In the genomic region with DNA sequence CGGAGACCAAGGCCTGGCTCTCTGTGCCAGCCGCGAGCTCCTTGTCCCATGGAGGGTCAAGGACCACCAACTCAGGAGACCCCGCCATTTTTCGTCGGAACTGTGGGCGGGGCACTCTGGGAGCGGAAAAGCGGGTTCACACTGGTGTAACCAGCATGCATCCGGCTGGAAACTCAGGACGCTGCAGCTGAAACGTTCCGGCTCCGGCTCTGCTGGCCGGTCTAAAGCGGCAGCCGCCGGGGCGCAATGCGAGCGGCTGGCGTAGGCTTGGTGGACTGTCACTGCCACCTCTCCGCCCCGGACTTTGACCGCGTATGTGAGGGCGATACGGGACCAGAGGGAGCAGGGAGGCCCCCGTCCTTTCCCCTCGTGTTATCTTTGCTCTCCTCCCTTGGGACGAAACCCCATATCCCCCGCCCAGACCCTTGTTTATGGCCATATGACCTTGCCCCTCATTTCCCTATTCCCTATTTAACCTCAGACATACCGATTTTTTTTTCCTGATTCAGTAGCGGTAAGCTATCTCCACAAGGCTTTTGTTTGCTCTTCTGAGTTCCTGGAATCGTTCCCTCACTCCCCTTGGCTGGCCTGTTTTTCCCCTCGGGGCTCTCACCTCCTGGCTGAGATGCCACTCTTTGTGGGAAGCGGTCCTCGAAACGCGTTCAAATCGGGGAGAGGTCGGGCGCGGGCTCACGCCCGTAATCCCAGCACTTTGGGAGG, we compare ENCODE assay signal across 8 cellular contexts. TPM values are rescaled to one million over a fixed set of nuclear protein-coding genes. Genes with fewer than 3 reads are reported as not detected.
DNase-seq lines count a peak whose midpoint lies in the region; ATAC-seq and TF ChIP-seq lines count a peak whose summit lies in the region.

A gene with protein sequence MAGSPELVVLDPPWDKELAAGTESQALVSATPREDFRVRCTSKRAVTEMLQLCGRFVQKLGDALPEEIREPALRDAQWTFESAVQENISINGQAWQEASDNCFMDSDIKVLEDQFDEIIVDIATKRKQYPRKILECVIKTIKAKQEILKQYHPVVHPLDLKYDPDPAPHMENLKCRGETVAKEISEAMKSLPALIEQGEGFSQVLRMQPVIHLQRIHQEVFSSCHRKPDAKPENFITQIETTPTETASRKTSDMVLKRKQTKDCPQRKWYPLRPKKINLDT (minus strand): TSS at position 102 of the 720 bp plus-strand sequence. CDS start 14 bp downstream, at position 88.
A gene with protein sequence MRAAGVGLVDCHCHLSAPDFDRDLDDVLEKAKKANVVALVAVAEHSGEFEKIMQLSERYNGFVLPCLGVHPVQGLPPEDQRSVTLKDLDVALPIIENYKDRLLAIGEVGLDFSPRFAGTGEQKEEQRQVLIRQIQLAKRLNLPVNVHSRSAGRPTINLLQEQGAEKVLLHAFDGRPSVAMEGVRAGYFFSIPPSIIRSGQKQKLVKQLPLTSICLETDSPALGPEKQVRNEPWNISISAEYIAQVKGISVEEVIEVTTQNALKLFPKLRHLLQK (plus strand): TSS at position 219 of the 720 bp plus-strand sequence. CDS start 28 bp downstream, at position 247.

- no peaks in the 10 kb centered on the region for H3K9me3 Mint-ChIP-seq in activated T-helper 17 cell treated with anti-CD3 and anti-CD28 coated beads, Interleukin-2, amount 50 U/mL, for 72 hours
- H3K9me3 Mint-ChIP-seq in naive thymus-derived CD8-positive, alpha-beta T cell = no peaks in the 10 kb centered on the region
- peaks cover 5 to 9% of the 10 kb centered on the region in 2 donors for H3K9me3 Mint-ChIP-seq in stimulated activated naive B cell treated with anti-CD40 and anti-IgM and Interleukin-4, amounts not matched to agents 10 μg/mL and 1 μg/mL and 100 μg/mL, for 72 hours

- peak within 1 kb of the TSS; percentile 98 for H3K4me3 ChIP-seq in fibroblast of mammary gland (ENCODE audit: control insufficient read depth, low read depth, low read length)

- ATAC-seq in activated T-helper 17 cell treated with anti-CD3 and anti-CD28 coated beads, Interleukin-2, amount 50 U/mL, for 72 hours (replicated peaks) = peak; percentile 91
- peak; percentile 87 for ATAC-seq in naive thymus-derived CD8-positive, alpha-beta T cell
- peak; percentile 80 to 83 for ATAC-seq in stimulated activated naive B cell treated with anti-CD40 and anti-IgM and Interleukin-4, amounts not matched to agents 10 μg/mL and 1 μg/mL and 100 μg/mL, for 72 hours (replicated peaks)

- TF ChIP-seq CTCF in fibroblast of mammary gland (conservative IDR thresholded peaks at IDR 0.05; ENCODE audit: control insufficient read depth, insufficient read depth, low read depth, low read length) = no peak

- DNase-seq in EH (ENCODE audit: low read depth) = peak; percentile 89
- peak; percentile 85 for DNase-seq in GOT3 (lab: John Stamatoyannopoulos, UW)
- DNase-seq in LHCN-M2 (ENCODE audit: low read depth) = peak; percentile 92
- DNase-seq in RPMI7951 (ENCODE audit: low read depth) = peak; percentile 89
- peak; percentile 92 for DNase-seq in fibroblast of mammary gland (ENCODE audit: low read depth)
- DNase-seq in naive thymus-derived CD8-positive, alpha-beta T cell = peak; percentile 81 to 99 (median 93)
- DNase-seq in stimulated activated naive B cell treated with anti-CD40 and anti-IgM and Interleukin-4, amounts not matched to agents 10 μg/mL and 1 μg/mL and 100 μg/mL, for 72 hours = peak; percentile 94

- peak within 1 kb of the TSS; percentile 98 for H3K27ac Mint-ChIP-seq in activated T-helper 17 cell treated with anti-CD3 and anti-CD28 coated beads, Interleukin-2, amount 50 U/mL, for 72 hours
- H3K27ac Mint-ChIP-seq in naive thymus-derived CD8-positive, alpha-beta T cell = peak within 1 kb of the TSS; percentile 81 to 98 (median 95)
- peak within 1 kb of the TSS; percentile 99 for H3K27ac Mint-ChIP-seq in stimulated activated naive B cell treated with anti-CD40 and anti-IgM and Interleukin-4, amounts not matched to agents 10 μg/mL and 1 μg/mL and 100 μg/mL, for 72 hours

- POLR2A ChIA-PET in naive thymus-derived CD8-positive, alpha-beta T cell (lab: Charles Lee) = interaction anchor here (0.6 to 2.1 kb wide), 10 partner anchors 15 to 1056 kb away, joined by 3 to 11 read pairs (median 4); a partner anchor contains a TSS

- peaks cover 20% of the 10 kb centered on the region for H3K4me1 Mint-ChIP-seq in activated T-helper 17 cell treated with anti-CD3 and anti-CD28 coated beads, Interleukin-2, amount 50 U/mL, for 72 hours
- H3K4me1 Mint-ChIP-seq in naive thymus-derived CD8-positive, alpha-beta T cell = peaks cover 22 to 59% (median 34%) of the 10 kb centered on the region in 4 donors
- peaks cover 16 to 33% of the 10 kb centered on the region in 2 donors for H3K4me1 Mint-ChIP-seq in stimulated activated naive B cell treated with anti-CD40 and anti-IgM and Interleukin-4, amounts not matched to agents 10 μg/mL and 1 μg/mL and 100 μg/mL, for 72 hours

- peak within 1 kb of the TSS; percentile 98 for H3K4me3 Mint-ChIP-seq in activated T-helper 17 cell treated with anti-CD3 and anti-CD28 coated beads, Interleukin-2, amount 50 U/mL, for 72 hours
- H3K4me3 Mint-ChIP-seq in naive thymus-derived CD8-positive, alpha-beta T cell = peak within 1 kb of the TSS; percentile 88 to 99 (median 96)
- H3K4me3 Mint-ChIP-seq in stimulated activated naive B cell treated with anti-CD40 and anti-IgM and Interleukin-4, amounts not matched to agents 10 μg/mL and 1 μg/mL and 100 μg/mL, for 72 hours = peak within 1 kb of the TSS; percentile 93 to 98

- H3K36me3 Mint-ChIP-seq in activated T-helper 17 cell treated with anti-CD3 and anti-CD28 coated beads, Interleukin-2, amount 50 U/mL, for 72 hours (ENCODE audit: low read depth) = peaks cover 31% of the 10 kb centered on the region
- peaks cover 0 to 11% (median 3%) of the 10 kb centered on the region in 3 donors for H3K36me3 Mint-ChIP-seq in naive thymus-derived CD8-positive, alpha-beta T cell
- H3K36me3 Mint-ChIP-seq in stimulated activated naive B cell treated with anti-CD40 and anti-IgM and Interleukin-4, amounts not matched to agents 10 μg/mL and 1 μg/mL and 100 μg/mL, for 72 hours = peaks cover 11 to 15% of the 10 kb centered on the region in 2 donors

- H3K27me3 Mint-ChIP-seq in activated T-helper 17 cell treated with anti-CD3 and anti-CD28 coated beads, Interleukin-2, amount 50 U/mL, for 72 hours = no peaks in the 10 kb centered on the region
- peaks cover 0 to 1% (median 0%) of the 10 kb centered on the region in 5 donors for H3K27me3 Mint-ChIP-seq in naive thymus-derived CD8-positive, alpha-beta T cell
- no peaks in the 10 kb centered on the region for H3K27me3 Mint-ChIP-seq in stimulated activated naive B cell treated with anti-CD40 and anti-IgM and Interleukin-4, amounts not matched to agents 10 μg/mL and 1 μg/mL and 100 μg/mL, for 72 hours

RNA-seq across cellular contexts. Expression of the first gene that starts in this region (rescaled TPM):
- 36.2 and 55.0 TPM in 2 replicates for total RNA-seq in LHCN-M2 (2014; rRNA removed)
- 15.9 TPM for polyA plus RNA-seq in LHCN-M2 (2012)
- total RNA-seq in RPMI7951 (2014; rRNA removed; shearing (Covaris generic)) = 53.7 and 64.5 TPM in 2 replicates
- 10 to 100 TPM; 26.2 to 40.0 TPM for total RNA-seq in activated T-helper 17 cell treated with anti-CD3 and anti-CD28 coated beads, Interleukin-2, amount 50 U/mL, for 72 hours
- total RNA-seq in naive thymus-derived CD8-positive, alpha-beta T cell = 10 to 100 TPM; 38.1 to 41.0 TPM
- 10 to 100 TPM; 54.8 to 74.2 (median 65.3) TPM for polyA plus RNA-seq in naive thymus-derived CD8-positive, alpha-beta T cell

RNA-seq across cellular contexts. Expression of the second gene that starts in this region (rescaled TPM):
- total RNA-seq in LHCN-M2 (2014; rRNA removed) = 19.1 and 24.1 TPM in 2 replicates
- 7.8 TPM for polyA plus RNA-seq in LHCN-M2 (2012)
- 12.5 and 13.6 TPM in 2 replicates for total RNA-seq in RPMI7951 (2014; rRNA removed; shearing (Covaris generic))
- total RNA-seq in activated T-helper 17 cell treated with anti-CD3 and anti-CD28 coated beads, Interleukin-2, amount 50 U/mL, for 72 hours = 10 to 100 TPM in 1 of 2 donors, 1 to 10 TPM in 1; 9.8 to 15.5 TPM
- total RNA-seq in naive thymus-derived CD8-positive, alpha-beta T cell = 10 to 100 TPM; 17.0 to 21.4 TPM
- polyA plus RNA-seq in naive thymus-derived CD8-positive, alpha-beta T cell = 10 to 100 TPM; 15.6 to 20.8 (median 18.0) TPM

Comparison
In these comparisons a context has a peak if more than half of its experiments do, and no peak if none do; other contexts are left out.
1. Peak in every context shown above with its lines: DNase-seq, ATAC-seq and H3K4me3 ChIP-seq.